8 cellular contexts compared by ENCODE assay signal in genomic region chr1:145845144-145845513, GRCh38.
DNase-seq lines count a peak whose midpoint lies in the region; ATAC-seq and TF ChIP-seq lines count a peak whose summit lies in the region.

No MANE protein-coding gene starts in this region.

- peak overlapping the region; percentile 46 for H3K27ac ChIP-seq in muscle layer of duodenum (ENCODE audit: low read length)

- peak overlapping the region; percentile 39 for H3K4me3 ChIP-seq in HAP-1
- peak overlapping the region; percentile 58 for H3K4me3 ChIP-seq in choroid plexus epithelial cell (ENCODE audit: low read depth, low read length)
- peak overlapping the region; percentile 47 to 74 for H3K4me3 ChIP-seq in muscle layer of duodenum (ENCODE audit: low read depth in 1 of 2, low read length in 2 of 2)

- H3K27me3 ChIP-seq in HAP-1 (ENCODE audit: low read depth) (no peaks in the 10 kb centered on the region), muscle layer of duodenum (ENCODE audit: low read depth, low read length) (no peaks in the 10 kb centered on the region)

- no peak for TF ChIP-seq CTCF in choroid plexus epithelial cell (conservative IDR thresholded peaks at IDR 0.05; ENCODE audit: low read depth, low read length)

- H3K9me3 ChIP-seq in HAP-1 (no peaks in the 10 kb centered on the region), muscle layer of duodenum (ENCODE audit: control insufficient read depth in 1 of 2, low read length in 2 of 2) (no peaks in the 10 kb centered on the region)

- in situ Hi-C loops in HAP-1 (cut with MboI; ENCODE audit: low sequenced_read_pairs), result no loop called here

- H3K36me3 ChIP-seq in HAP-1 (replicated peaks) (peaks cover 44% of the 10 kb centered on the region), muscle layer of duodenum (ENCODE audit: control insufficient read depth in 1 of 2, insufficient read depth in 2 of 2, low read length in 2 of 2) (peaks cover 34 to 51% of the 10 kb centered on the region in 2 donors)

- DNase-seq in HAP-1 (ENCODE audit: low spot score in 2 of 2) (no peak), MV-4-11 (lab: John Stamatoyannopoulos, UW) (peak; percentile 93), choroid plexus epithelial cell (ENCODE audit: low read depth) (no peak), HuH-7 (ENCODE audit: low spot score) (no peak), AG08396 (ENCODE audit: low spot score) (no peak)
- no peak for DNase-seq in stimulated activated CD4-positive, alpha-beta T cell treated with anti-CD3 and anti-CD28 coated beads, Interleukin-4, amount 100 ng/mL, for 24 hours

- peak; percentile 74 for ATAC-seq in GM18508 (IDR thresholded peaks at IDR 0.05; ENCODE audit: insufficient read depth, unreplicated experiment)

- H3K4me1 ChIP-seq in HAP-1 (no peaks in the 10 kb centered on the region; the same call in 1 of the 2 replicates), muscle layer of duodenum (ENCODE audit: control insufficient read depth in 1 of 2, insufficient read depth in 2 of 2, low read length in 2 of 2) (peaks cover 0 to 9% of the 10 kb centered on the region in 2 donors)
